27 cellular contexts compared by ENCODE assay signal in the genomic region with DNA sequence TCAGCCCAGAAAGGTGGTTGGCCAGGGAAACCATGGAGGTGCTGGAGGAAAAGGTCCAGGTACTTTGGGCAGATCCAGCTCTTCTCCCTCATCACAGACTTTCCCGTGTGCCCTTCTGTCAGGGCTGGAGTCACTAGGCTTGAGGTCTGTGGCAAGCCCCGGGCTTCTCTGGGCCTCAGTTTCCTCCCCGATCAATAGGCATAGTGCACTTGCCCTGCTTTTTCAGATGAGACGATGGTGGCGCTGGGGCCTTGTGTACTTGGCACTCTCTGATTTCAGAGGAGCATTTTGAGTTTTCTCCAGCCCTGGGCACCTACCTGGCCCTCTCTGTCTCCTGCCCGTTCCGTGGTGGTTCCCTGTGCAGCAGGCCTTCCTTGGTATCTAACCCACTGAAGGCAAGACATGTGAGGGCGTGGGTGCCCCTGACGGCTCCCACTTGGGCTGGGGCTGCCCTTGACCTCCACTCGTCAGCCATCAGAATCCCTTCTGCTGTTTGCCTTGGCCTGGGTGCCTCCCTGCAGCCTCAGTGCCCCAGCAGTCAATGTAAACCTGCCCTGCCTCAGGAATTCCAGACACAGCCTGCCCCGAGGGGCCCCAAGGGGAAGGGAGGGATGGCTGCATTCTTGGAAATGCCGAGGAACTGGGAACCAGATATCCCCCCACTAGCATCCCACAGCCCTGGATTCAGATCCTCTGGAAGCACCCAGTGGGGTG.
DNase-seq lines count a peak whose midpoint lies in the region; ATAC-seq and TF ChIP-seq lines count a peak whose summit lies in the region.
"Had no signal": no experiment of that assay in that cellular context is flagged by ENCODE, and none has a peak within 500 bp of the region (broad histone marks: within the 10 kb centered on the region; RNA-seq: fewer than 3 reads in every experiment).

No MANE protein-coding gene starts in this region.

- no CpG with 5 or more reads among the region's 12 CpGs for whole genome bisulfite sequencing in trophoblast cell (ENCODE audit: extremely low coverage, insufficient coverage, insufficient read length)

- H3K4ac ChIP-seq in trophoblast cell (ENCODE audit: low read depth, low read length) = peak overlapping the region; percentile 70

- peak overlapping the region; percentile 88 for H4K91ac ChIP-seq in trophoblast cell (ENCODE audit: low read depth, low read length)

- H4K8ac ChIP-seq in trophoblast cell (ENCODE audit: low read depth, low read length) = peak overlapping the region; percentile 10

- H4K20me1 ChIP-seq in GM23338 (replicated peaks; ENCODE audit: insufficient read depth) = no peaks in the 10 kb centered on the region

- no peaks in the 10 kb centered on the region for H3K9me3 ChIP-seq in T-helper 17 cell (ENCODE audit: control insufficient read depth, low read length, poor library complexity, severe bottlenecking)
- peaks cover 2% of the 10 kb centered on the region for H3K9me3 ChIP-seq in trophoblast cell (ENCODE audit: insufficient read depth, low read depth, low read length)
- H3K9me3 ChIP-seq: breast epithelium, esophagus squamous epithelium, ovary had no signal

- ATAC-seq in GM23338 (peak; percentile 60; the same call in 2 of the 3 replicates), T-helper 17 cell (no peak), left lobe of liver (no peak), HG03457 (IDR thresholded peaks at IDR 0.05; ENCODE audit: unreplicated experiment) (no peak)
- ATAC-seq: activated naive CD4-positive, alpha-beta T cell treated with anti-CD3 and anti-CD28 coated beads, Interleukin-2, amount 50 U/mL, for 72 hours; heart right ventricle; naive thymus-derived CD8-positive, alpha-beta T cell had no signal

- no peak overlapping the region for H3K4me2 ChIP-seq in GM23338
- H3K4me2 ChIP-seq in trophoblast cell (ENCODE audit: low read length) = no peak overlapping the region
- H3K4me2 ChIP-seq: BLaER1 treated with 17β-estradiol and CSF1 and Interleukin-3, amounts not matched to agents 10 nM and 100 nM had no signal

- H3F3A ChIP-seq in GM23338 (replicated peaks; ENCODE audit: low read depth) = no peaks in the 10 kb centered on the region

- no peak for TF ChIP-seq CTCF in GM23338 (conservative IDR thresholded peaks at IDR 0.05; ENCODE audit: low read depth in 2 of 2)
- TF ChIP-seq CTCF in GM10266 (IDR thresholded peaks at IDR 0.05; ENCODE audit: control insufficient read depth, insufficient read depth, low read depth, missing control alignments) = no peak

- H3K27ac ChIP-seq in GM23338 (ENCODE audit: low read depth) (no peak overlapping the region), trophoblast cell (ENCODE audit: low read depth, low read length) (no peak overlapping the region)
- H3K27ac ChIP-seq: BLaER1 treated with 17β-estradiol and CSF1 and Interleukin-3, amounts not matched to agents 10 nM and 100 nM; breast epithelium; esophagus squamous epithelium; heart right ventricle; HL-60; ovary; VCaP had no signal

- H3K4me3 Mint-ChIP-seq in GM23338 = no peak overlapping the region
- H3K4me3 Mint-ChIP-seq in T-helper 17 cell = no peak overlapping the region
- H3K4me3 Mint-ChIP-seq: activated CD4-positive, alpha-beta T cell treated with anti-CD3 and anti-CD28 coated beads, Interleukin-2, amount 10 ng/mL, durations not matched to agents 24 days and 14 days; naive thymus-derived CD8-positive, alpha-beta T cell had no signal

- peak overlapping the region; percentile 38 for H2BK5ac ChIP-seq in trophoblast cell (ENCODE audit: low read depth, low read length, poor library complexity)

- H2BK12ac ChIP-seq in trophoblast cell (ENCODE audit: low read length) = peak overlapping the region; percentile 96

- peak overlapping the region; percentile 93 for H2AK5ac ChIP-seq in trophoblast cell (ENCODE audit: low read length)

- H2BK120ac ChIP-seq in trophoblast cell (ENCODE audit: insufficient read depth, low read length, poor library complexity) = peak overlapping the region; percentile 89

- peak overlapping the region; percentile 90 for H3K14ac ChIP-seq in trophoblast cell (ENCODE audit: low read length)

- no peak overlapping the region for H3K27ac Mint-ChIP-seq in GM23338
- peak overlapping the region; percentile 19 for H3K27ac Mint-ChIP-seq in T-helper 17 cell
- H3K27ac Mint-ChIP-seq: activated CD4-positive, alpha-beta T cell treated with anti-CD3 and anti-CD28 coated beads, Interleukin-2, amount 10 ng/mL, durations not matched to agents 24 days and 14 days; activated naive CD4-positive, alpha-beta T cell treated with anti-CD3 and anti-CD28 coated beads, Interleukin-2, amount 50 U/mL, for 72 hours; naive thymus-derived CD8-positive, alpha-beta T cell had no signal

- no peaks in the 10 kb centered on the region for H3K9me2 ChIP-seq in GM23338 (ENCODE audit: insufficient read depth)

- DNase-seq in GM23338 (ENCODE audit: low spot score) (no peak), T-helper 17 cell (no peak), left lobe of liver (ENCODE audit: low spot score) (peak; percentile 21), trophoblast cell (no peak), G401 (ENCODE audit: low spot score) (no peak), GM10266 (ENCODE audit: extremely low spot score) (no peak)
- no peak for DNase-seq in NK-92 treated with Interleukin-12 subunit alpha and Interleukin-12 subunit beta, amount 100 ng/mL, for 24 hours (lab: John Stamatoyannopoulos, UW)
- DNase-seq: esophagus squamous epithelium; foreskin melanocyte; GF-D8; heart right ventricle; Karpas-422; midbrain; NCI-H146; SHP77; stimulated activated CD4-positive, alpha-beta T cell treated with anti-CD3 and anti-CD28 coated beads, Interleukin-4, amount 100 ng/mL, for 1 hour; substantia nigra; T-helper 9 cell had no signal

- no peaks in the 10 kb centered on the region for H3K36me3 ChIP-seq in GM23338 (ENCODE audit: insufficient read depth)
- H3K36me3 ChIP-seq in trophoblast cell (ENCODE audit: control insufficient read depth in 1 of 2, insufficient read depth in 2 of 2, low read length in 2 of 2) = no peaks in the 10 kb centered on the region
- H3K36me3 ChIP-seq: BLaER1 treated with 17β-estradiol and CSF1 and Interleukin-3, amounts not matched to agents 10 nM and 100 nM; breast epithelium; esophagus squamous epithelium; heart right ventricle; ovary had no signal

- no peak overlapping the region for H3K9ac ChIP-seq in trophoblast cell (ENCODE audit: low read length)
- H3K9ac ChIP-seq: BLaER1 treated with 17β-estradiol and CSF1 and Interleukin-3, amounts not matched to agents 10 nM and 100 nM had no signal

- H3K18ac ChIP-seq in trophoblast cell (ENCODE audit: low read length) = peak overlapping the region; percentile 68

- H3K36me3 Mint-ChIP-seq in GM23338 (ENCODE audit: low read depth) (peaks cover 4% of the 10 kb centered on the region; the same call in 2 of the 3 replicates), T-helper 17 cell (ENCODE audit: low read depth) (peaks cover 2% of the 10 kb centered on the region)
- H3K36me3 Mint-ChIP-seq: activated naive CD4-positive, alpha-beta T cell treated with anti-CD3 and anti-CD28 coated beads, Interleukin-2, amount 50 U/mL, for 72 hours had no signal

- H2AFZ ChIP-seq in GM23338 = no peak overlapping the region
- no peak overlapping the region for H2AFZ ChIP-seq in trophoblast cell (ENCODE audit: insufficient read depth, low read length, poor library complexity)

- H3K27me3 ChIP-seq in GM23338 (ENCODE audit: insufficient read depth) = no peaks in the 10 kb centered on the region
- no peaks in the 10 kb centered on the region for H3K27me3 ChIP-seq in trophoblast cell (ENCODE audit: insufficient read depth, low read length)
- H3K27me3 ChIP-seq: ovary had no signal

- H3K27me3 Mint-ChIP-seq in GM23338 (ENCODE audit: insufficient read depth, low read depth, poor library complexity) (peaks cover 15% of the 10 kb centered on the region), T-helper 17 cell (peaks cover 19% of the 10 kb centered on the region)

- peaks cover 31% of the 10 kb centered on the region for H3K9me3 Mint-ChIP-seq in GM23338
- H3K9me3 Mint-ChIP-seq: activated CD4-positive, alpha-beta T cell treated with anti-CD3 and anti-CD28 coated beads, Interleukin-2, amount 10 ng/mL, durations not matched to agents 24 days and 14 days; activated naive CD4-positive, alpha-beta T cell treated with anti-CD3 and anti-CD28 coated beads, Interleukin-2, amount 50 U/mL, for 72 hours had no signal

- peaks cover 19% of the 10 kb centered on the region for H3K79me1 ChIP-seq in trophoblast cell (ENCODE audit: low read length)

- no peaks in the 10 kb centered on the region for H3K4me1 ChIP-seq in GM23338 (ENCODE audit: insufficient read depth)
- peaks cover 22% of the 10 kb centered on the region in 2 experiments for H3K4me1 ChIP-seq in trophoblast cell (ENCODE audit: control insufficient read depth in 1 of 2, insufficient read depth in 2 of 2, low read length in 2 of 2)
- H3K4me1 ChIP-seq: breast epithelium, esophagus squamous epithelium, heart right ventricle had no signal

- H3K23ac ChIP-seq in trophoblast cell (ENCODE audit: low read length) = no peak overlapping the region

- H3K4me1 Mint-ChIP-seq in GM23338 (no peaks in the 10 kb centered on the region; the same call in 2 of the 3 replicates), T-helper 17 cell (peaks cover under 1% of the 10 kb centered on the region)
- H3K4me1 Mint-ChIP-seq: activated CD4-positive, alpha-beta T cell treated with anti-CD3 and anti-CD28 coated beads, Interleukin-2, amount 10 ng/mL, durations not matched to agents 24 days and 14 days had no signal

- H3K4me3 ChIP-seq in GM23338 (no peak overlapping the region), trophoblast cell (ENCODE audit: low read depth, low read length) (no peak overlapping the region)
- H3K4me3 ChIP-seq: BLaER1 treated with 17β-estradiol and CSF1 and Interleukin-3, amounts not matched to agents 10 nM and 100 nM; breast epithelium; esophagus squamous epithelium; heart right ventricle; ovary had no signal

- H3K79me2 ChIP-seq in GM23338 (replicated peaks; ENCODE audit: insufficient read depth) = no peaks in the 10 kb centered on the region
- H3K79me2 ChIP-seq in trophoblast cell (ENCODE audit: control insufficient read depth, insufficient read depth, low read length, poor library complexity) = peaks cover 7% of the 10 kb centered on the region

- no peak overlapping the region for H4K12ac ChIP-seq in trophoblast cell (ENCODE audit: low read depth, low read length)

- in situ Hi-C loops in G401 (cut with HindIII; ENCODE audit: low sequenced_read_pairs) = no loop called here

TF ChIP-seq in GM23338, 12 proteins besides CTCF, POLR2A, EP300 and RAD21 (continues in another document):
- no peak for TF ChIP-seq STAT1 (IDR thresholded peaks at IDR 0.05; ENCODE audit: unreplicated experiment)
- TF ChIP-seq EZH2phosphoT487 (IDR thresholded peaks at IDR 0.05; ENCODE audit: unreplicated experiment) = no peak
